Comparison of ENCODE assay signal across 24 cellular contexts in the genomic region with DNA sequence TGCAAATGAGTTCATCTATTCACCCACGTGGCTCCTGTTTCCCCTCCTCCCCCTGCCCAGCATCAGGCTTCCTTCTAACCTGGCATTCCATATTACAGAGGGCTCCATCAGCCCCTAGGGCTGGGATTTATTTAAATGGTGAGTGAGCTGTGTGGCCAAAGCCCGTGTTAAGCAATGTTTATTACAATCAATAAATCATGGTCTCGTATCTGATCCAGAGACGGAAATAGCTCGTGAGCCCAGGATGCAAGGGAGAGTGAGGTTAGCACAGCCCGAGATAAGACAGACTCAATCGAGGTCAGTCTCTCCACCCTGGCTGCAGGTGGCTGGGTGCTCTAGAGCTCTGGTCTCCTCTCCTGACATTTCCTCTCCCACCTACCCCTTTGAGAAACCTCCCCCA. TPM values are rescaled to one million over a fixed set of nuclear protein-coding genes. Genes with fewer than 3 reads are reported as not detected.
"Had no signal": no experiment of that assay in that cellular context is flagged by ENCODE, and none has a peak within 500 bp of the region (broad histone marks: within the 10 kb centered on the region; RNA-seq: fewer than 3 reads in every experiment).

No MANE protein-coding gene starts in this region.

- H3K4me3 Mint-ChIP-seq: memory B cell; mesothelial cell of epicardium; nephron; stimulated activated effector memory CD8-positive, alpha-beta T cell treated with anti-CD3 and anti-CD28 coated beads, Interleukin-12 subunit alpha, Interleukin-12 subunit beta, amount 100 ng/mL, for 72 hours; stimulated activated naive CD8-positive, alpha-beta T cell treated with anti-CD3 and anti-CD28 coated beads, Interleukin-15, Interleukin-2, amounts not matched to agents 100 ng/mL and 50 ng/mL, for 24 hours had no signal

- H3K27me3 ChIP-seq: upper lobe of left lung had no signal

- H3K4me1 Mint-ChIP-seq: mesothelial cell of epicardium; naive B cell; nephron; stimulated activated effector memory CD8-positive, alpha-beta T cell treated with anti-CD3 and anti-CD28 coated beads, Interleukin-12 subunit alpha, Interleukin-12 subunit beta, amount 100 ng/mL, for 72 hours had no signal

- H3K27ac ChIP-seq: coronary artery, heart left ventricle, left lung, lower lobe of right lung, psoas muscle, tibial artery, upper lobe of left lung, vagina had no signal

- H3K9me3 ChIP-seq: heart left ventricle, lower lobe of right lung, psoas muscle, tibial artery, vagina had no signal

- ATAC-seq: heart left ventricle; left lung; lower lobe of right lung; psoas muscle; stimulated activated effector memory CD8-positive, alpha-beta T cell treated with anti-CD3 and anti-CD28 coated beads, Interleukin-12 subunit alpha, Interleukin-12 subunit beta, amount 100 ng/mL, for 72 hours had no signal

- H3K4me3 ChIP-seq: coronary artery, heart left ventricle, left lung, lower lobe of right lung, psoas muscle, smooth muscle cell, tibial artery, upper lobe of left lung, vagina had no signal

- H3K27ac Mint-ChIP-seq: memory B cell; mesothelial cell of epicardium; nephron; stimulated activated effector memory CD8-positive, alpha-beta T cell treated with anti-CD3 and anti-CD28 coated beads, Interleukin-12 subunit alpha, Interleukin-12 subunit beta, amount 100 ng/mL, for 72 hours; stimulated activated naive CD8-positive, alpha-beta T cell treated with anti-CD3 and anti-CD28 coated beads, Interleukin-15, Interleukin-2, amounts not matched to agents 100 ng/mL and 50 ng/mL, for 24 hours had no signal

- H3K36me3 Mint-ChIP-seq: memory B cell; mesothelial cell of epicardium; naive B cell; stimulated activated effector memory CD8-positive, alpha-beta T cell treated with anti-CD3 and anti-CD28 coated beads, Interleukin-12 subunit alpha, Interleukin-12 subunit beta, amount 100 ng/mL, for 72 hours had no signal

- DNase-seq: effector CD4-positive, alpha-beta T cell; heart left ventricle; hippocampal formation; left lung; lower lobe of right lung; naive B cell; psoas muscle; stimulated activated CD4-positive, alpha-beta T cell treated with anti-CD3 and anti-CD28 coated beads, Interleukin-4, amount 100 ng/mL, for 1 hour; stimulated activated CD8-positive, alpha-beta memory T cell treated with anti-CD3 and anti-CD28 coated beads, Interleukin-4, amount 100 ng/mL, for 48 hours; tibial artery; upper lobe of left lung had no signal

- H3K36me3 ChIP-seq: heart left ventricle, left lung, lower lobe of right lung, tibial artery, upper lobe of left lung, vagina had no signal

- H3K4me1 ChIP-seq: heart left ventricle, left lung, lower lobe of right lung, psoas muscle, tibial artery, upper lobe of left lung, vagina had no signal

RNA-seq across cellular contexts. Expression of a gene that starts 43.0 kb away (rescaled TPM):
- total RNA-seq: chondrocyte, dermis microvascular lymphatic vessel endothelial cell, fibroblast of lung, glomerular endothelial cell, kidney epithelial cell, mesothelial cell of epicardium, smooth muscle cell had no signal
